Comparison of ENCODE assay signal across 8 cellular contexts in genomic region chr13:114068723-114069322, GRCh38.
DNase-seq lines count a peak whose midpoint lies in the region; ATAC-seq, FAIRE-seq and TF ChIP-seq lines count a peak whose summit lies in the region.

No MANE protein-coding gene starts in this region.

- intact Hi-C loops in stomach (cut with DNase I; ENCODE audit: low total_unique reads) = loop anchor here (10.0 kb wide), 1 partner anchor 56 kb away; no protein-coding TSS in a partner anchor

- WGBS in stomach, 5 donors = 17 to 50% (median 23%) methylated on average over 18 to 19 of the region's 19 CpGs

- H3K27me3 Mint-ChIP-seq in T-helper 1 cell treated with Interleukin-12 subunit alpha and Interleukin-12 subunit beta and Interleukin-4 antibody, amounts not matched to agents 30 μg/mL and 1 μg/mL, for 36 hours (ENCODE audit: low read depth) = no peaks in the 10 kb centered on the region

- TF ChIP-seq EP300 in stomach (IDR thresholded peaks at IDR 0.05) = no peak

- no peak for TF ChIP-seq POLR2A in stomach (IDR thresholded peaks at IDR 0.05)

- no peak for DNase-seq in T-helper 1 cell
- no peak for DNase-seq in activated naive CD4-positive, alpha-beta T cell treated with anti-CD3 and anti-CD28 coated beads, Interleukin-2, amount 50 U/mL, for 72 hours (ENCODE audit: low spot score in 2 of 2)
- peak; percentile 47 for DNase-seq in kidney tubule cell (ENCODE audit: low spot score)
- no peak for DNase-seq in stomach
- no peak for DNase-seq in H7
- DNase-seq in HTR-8/SVneo (ENCODE audit: insufficient read length, low spot score) = no peak

- TF ChIP-seq CTCF in stomach (IDR thresholded peaks at IDR 0.05) = no peak

- H3K4me3 ChIP-seq in stomach (no peak overlapping the region), H7 (ENCODE audit: insufficient read depth, low read depth, low read length) (no peak overlapping the region)

- H3K9me3 ChIP-seq in stomach = no peaks in the 10 kb centered on the region

- peaks cover 44% of the 10 kb centered on the region for H3K36me3 Mint-ChIP-seq in T-helper 1 cell treated with Interleukin-12 subunit alpha and Interleukin-12 subunit beta and Interleukin-4 antibody, amounts not matched to agents 30 μg/mL and 1 μg/mL, for 36 hours (ENCODE audit: low read depth)
- H3K36me3 Mint-ChIP-seq in activated naive CD4-positive, alpha-beta T cell treated with anti-CD3 and anti-CD28 coated beads, Interleukin-2, amount 50 U/mL, for 72 hours = peaks cover 13 to 25% of the 10 kb centered on the region in 2 donors

- FAIRE-seq in HTR-8/SVneo (lab: Jason Lieb, UNC) = no peak

- H3K4me3 Mint-ChIP-seq in T-helper 1 cell treated with Interleukin-12 subunit alpha and Interleukin-12 subunit beta and Interleukin-4 antibody, amounts not matched to agents 30 μg/mL and 1 μg/mL, for 36 hours = peak overlapping the region; percentile 45

- no peaks in the 10 kb centered on the region for H3K27me3 ChIP-seq in stomach
- no peaks in the 10 kb centered on the region for H3K27me3 ChIP-seq in H7 (ENCODE audit: control insufficient read depth, insufficient read depth, low read length)

- ATAC-seq in activated naive CD4-positive, alpha-beta T cell treated with anti-CD3 and anti-CD28 coated beads, Interleukin-2, amount 50 U/mL, for 72 hours = no peak
- no peak for ATAC-seq in GM18517 (IDR thresholded peaks at IDR 0.05; ENCODE audit: unreplicated experiment)

- H3K9me3 Mint-ChIP-seq in T-helper 1 cell treated with Interleukin-12 subunit alpha and Interleukin-12 subunit beta and Interleukin-4 antibody, amounts not matched to agents 30 μg/mL and 1 μg/mL, for 36 hours = peaks cover 13% of the 10 kb centered on the region
- H3K9me3 Mint-ChIP-seq in activated naive CD4-positive, alpha-beta T cell treated with anti-CD3 and anti-CD28 coated beads, Interleukin-2, amount 50 U/mL, for 72 hours = peaks cover 0 to 6% of the 10 kb centered on the region in 2 donors

- peak overlapping the region; percentile 22 to 99 (median 96) for H3K27ac ChIP-seq in stomach

- peaks cover 51% of the 10 kb centered on the region for H3K4me1 Mint-ChIP-seq in T-helper 1 cell treated with Interleukin-12 subunit alpha and Interleukin-12 subunit beta and Interleukin-4 antibody, amounts not matched to agents 30 μg/mL and 1 μg/mL, for 36 hours (ENCODE audit: low read depth)

- H3K36me3 ChIP-seq in stomach = peaks cover 0 to 20% (median 6%) of the 10 kb centered on the region in 4 donors
- H3K36me3 ChIP-seq in H7 (replicated peaks; ENCODE audit: control insufficient read depth, insufficient read depth, low read length) = no peaks in the 10 kb centered on the region; the same call in 1 of the 2 replicates

- peaks cover 48 to 55% (median 53%) of the 10 kb centered on the region in 4 donors for H3K4me1 ChIP-seq in stomach

- peak overlapping the region; percentile 55 for H3K27ac Mint-ChIP-seq in T-helper 1 cell treated with Interleukin-12 subunit alpha and Interleukin-12 subunit beta and Interleukin-4 antibody, amounts not matched to agents 30 μg/mL and 1 μg/mL, for 36 hours
- peak overlapping the region; percentile 50 to 97 for H3K27ac Mint-ChIP-seq in activated naive CD4-positive, alpha-beta T cell treated with anti-CD3 and anti-CD28 coated beads, Interleukin-2, amount 50 U/mL, for 72 hours
